In genomic region chr1:208731976-208732821, GRCh38 we compare ENCODE assay signal across 8 cellular contexts.
DNase-seq lines count a peak whose midpoint lies in the region; ATAC-seq, FAIRE-seq and TF ChIP-seq lines count a peak whose summit lies in the region.

No MANE protein-coding gene starts in this region.

- peaks cover 0 to 12% (median 6%) of the 10 kb centered on the region in 3 donors for H3K4me1 Mint-ChIP-seq in T-cell

- no peak for TF ChIP-seq POLR2A in GM12892 (IDR thresholded peaks at IDR 0.05; ENCODE audit: low read depth, low read length)

- DNase-seq in GM12892 (ENCODE audit: insufficient read length), result no peak
- DNase-seq in astrocyte of the cerebellum (ENCODE audit: low read depth), result peak; percentile 11
- DNase-seq in KBM-7, result no peak
- DNase-seq in posterior vena cava (ENCODE audit: low spot score), result no peak
- DNase-seq in T-cell, result no peak

- FAIRE-seq in GM12892 (lab: Jason Lieb, UNC), result peak; percentile 48

- peak overlapping the region in 1 of 3 donors; percentile 2 for H3K4me3 Mint-ChIP-seq in T-cell

- H3K9me3 Mint-ChIP-seq in T-cell, result peaks cover 0 to 7% (median 0%) of the 10 kb centered on the region in 3 donors

- POLR2A ChIA-PET in T-cell (lab: Charles Lee), result no interaction called here

- no peak overlapping the region for H3K27ac Mint-ChIP-seq in T-cell

- in situ Hi-C loops in astrocyte of the cerebellum (cut with HindIII; ENCODE audit: low sequenced_read_pairs), result no loop called here
- in situ Hi-C loops in KBM-7 (cut with MboI; ENCODE audit: low pct_unique_long_range_greater_than_20kb, low sequenced_read_pairs), result no loop called here

- ATAC-seq in GM21367 (IDR thresholded peaks at IDR 0.05; ENCODE audit: unreplicated experiment) (peak; percentile 91), HG03571 (IDR thresholded peaks at IDR 0.05; ENCODE audit: unreplicated experiment) (peak; percentile 95), HG03039 (IDR thresholded peaks at IDR 0.05; ENCODE audit: unreplicated experiment) (no peak), T-cell (replicated peaks in 1 of 4) (no peak)

- CTCF ChIA-PET in T-cell (lab: Charles Lee), result interaction anchor here in 1 of 2 donors (0.5 kb wide), 1 partner anchor 47 kb away, joined by 3 read pairs; no protein-coding TSS in a partner anchor

- intact Hi-C loops in posterior vena cava (cut with DNase I), result no loop called here

- no peaks in the 10 kb centered on the region for H3K36me3 Mint-ChIP-seq in T-cell

- no peaks in the 10 kb centered on the region for H3K27me3 Mint-ChIP-seq in T-cell

- H3K4me3 ChIP-seq in astrocyte of the cerebellum (ENCODE audit: low read depth, low read length), result no peak overlapping the region

- no peak for TF ChIP-seq CTCF in astrocyte of the cerebellum (IDR thresholded peaks at IDR 0.05; ENCODE audit: low read depth, low read length, missing control alignments)

Comparison
In these comparisons a context has a peak if more than half of its experiments do, and no peak if none do; other contexts are left out.
1. ATAC-seq: peak in GM21367 (single experiment) and HG03571 (single experiment); none in HG03039 (single experiment) and T-cell (0 of 4).